ENCODE assay signal across 8 cellular contexts in the genomic region with DNA sequence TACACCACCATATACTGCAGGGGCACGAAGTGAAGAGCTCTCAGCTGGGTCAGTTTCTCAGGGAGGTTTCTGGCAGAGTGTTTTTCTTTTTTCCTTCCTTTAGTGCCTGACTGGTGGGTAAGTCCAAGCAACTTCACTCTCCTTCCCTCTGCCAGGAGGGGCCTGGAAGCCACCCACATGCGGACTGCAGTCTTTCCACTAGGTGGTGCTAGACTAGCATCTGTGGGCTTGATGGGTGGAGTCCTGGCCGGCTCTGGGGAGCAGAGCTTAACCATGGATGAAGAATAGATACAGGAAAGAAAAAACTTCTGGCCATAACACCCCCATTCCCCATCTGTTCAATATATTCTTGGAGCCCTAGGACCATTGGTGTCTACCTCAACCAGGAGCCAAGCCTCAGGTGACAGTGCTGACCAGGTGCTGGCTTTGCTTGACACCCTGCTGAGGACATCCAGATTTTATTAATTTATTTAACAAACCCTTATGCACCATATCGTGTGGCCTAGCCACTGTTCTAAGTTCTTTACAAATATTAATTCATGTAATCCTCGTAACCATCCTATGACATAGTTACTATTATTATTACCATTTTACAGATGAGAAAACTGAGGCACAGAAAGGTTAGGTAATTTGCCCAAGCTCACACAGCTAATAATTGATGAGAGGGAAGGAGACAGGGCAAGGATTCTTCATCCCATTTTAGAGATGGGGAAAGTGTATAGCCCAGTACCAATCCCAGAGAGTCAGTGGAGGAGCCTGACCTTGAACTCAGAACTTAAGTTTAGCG.
DNase-seq lines count a peak whose midpoint lies in the region; ATAC-seq and TF ChIP-seq lines count a peak whose summit lies in the region.

No MANE protein-coding gene starts in this region.

- H3K27ac ChIP-seq in VCaP: no peak overlapping the region

- ATAC-seq in esophagus mucosa (peak; percentile 74), HG02798 (IDR thresholded peaks at IDR 0.05; ENCODE audit: poor library complexity, unreplicated experiment) (no peak), HG02885 (IDR thresholded peaks at IDR 0.05; ENCODE audit: poor library complexity, unreplicated experiment) (no peak)

- no peaks in the 10 kb centered on the region for H3K4me1 ChIP-seq in BE2C

- no peak overlapping the region for H3K4me3 ChIP-seq in BE2C (ENCODE audit: low read depth, low read length)

- no peaks in the 10 kb centered on the region for H3K9me3 ChIP-seq in BE2C

- peak; percentile 78 for TF ChIP-seq CTCF in BE2C (IDR thresholded peaks at IDR 0.05; ENCODE audit: low read depth, low read length)
- TF ChIP-seq CTCF in VCaP (conservative IDR thresholded peaks at IDR 0.05): peak; percentile 92

- no peaks in the 10 kb centered on the region for H3K36me3 ChIP-seq in BE2C

- H3K27me3 ChIP-seq in BE2C: no peaks in the 10 kb centered on the region

- DNase-seq in BE2C (peak; percentile 68), GM19238 (ENCODE audit: insufficient read length, low spot score) (peak; percentile 72), NCI-H2171 (lab: John Stamatoyannopoulos, UW) (peak; percentile 74), non-pigmented ciliary epithelial cell (ENCODE audit: low read depth) (peak; percentile 11)

Comparison
In these comparisons a context has a peak if more than half of its experiments do, and no peak if none do; other contexts are left out.
1. DNase-seq: peak in every context shown above with its lines; median percentile 74 in NCI-H2171; 72 in GM19238; 68 in BE2C; 11 in non-pigmented ciliary epithelial cell.